Comparison of ENCODE assay signal across 1 cellular context in the genomic region with DNA sequence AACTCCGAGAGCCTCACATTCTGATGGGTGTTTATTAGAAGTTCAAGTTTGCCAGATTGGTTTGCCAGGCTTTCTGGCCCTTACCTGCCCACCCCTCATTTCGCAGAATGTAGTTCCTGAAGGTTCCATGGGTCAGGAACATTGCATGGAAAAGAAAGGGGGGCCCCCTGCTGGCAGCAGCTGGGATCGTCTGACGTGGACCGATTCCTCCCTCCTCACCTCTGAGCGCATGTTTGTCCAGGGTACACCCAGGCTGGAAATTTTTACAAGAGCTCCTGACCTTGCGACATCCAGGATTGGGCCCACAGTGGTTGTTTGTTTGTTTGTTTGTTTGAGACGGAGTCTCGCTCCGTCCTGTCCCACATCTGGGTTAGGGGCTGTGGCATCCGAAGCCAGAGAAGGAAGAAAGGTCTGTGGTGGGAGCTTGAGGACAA.
TF ChIP-seq lines count a peak whose summit lies in the region.

No MANE protein-coding gene starts in this region.

TF ChIP-seq in HepG2, 621 proteins besides CTCF, POLR2A, EP300 and RAD21 (continued from another document and continues in another):
- TF ChIP-seq POLR2AphosphoS5 (IDR thresholded peaks at IDR 0.05; ENCODE audit: low read depth, low read length) (no peak), HOXA9 (CRISPR knock-in tag; IDR thresholded peaks at IDR 0.05; ENCODE audit: borderline replicate concordance) (no peak), ZNF501 (CRISPR knock-in tag; IDR thresholded peaks at IDR 0.05) (0 out of 2 replicates have a peak, but pooled peaks have one; percentile 18), ATRX (CRISPR knock-in tag; IDR thresholded peaks at IDR 0.05; ENCODE audit: borderline replicate concordance) (no peak), KMT2B (CRISPR knock-in tag; IDR thresholded peaks at IDR 0.05) (no peak), ZNF224 (CRISPR knock-in tag; IDR thresholded peaks at IDR 0.05) (no peak), ZNF333 (CRISPR knock-in tag; IDR thresholded peaks at IDR 0.05; ENCODE audit: borderline replicate concordance) (no peak), MTF1 (CRISPR knock-in tag; IDR thresholded peaks at IDR 0.05) (no peak), DPF2 (CRISPR knock-in tag; IDR thresholded peaks at IDR 0.05; ENCODE audit: borderline replicate concordance, low read depth) (no peak), ZNF556 (CRISPR knock-in tag; IDR thresholded peaks at IDR 0.05; ENCODE audit: borderline replicate concordance) (no peak), HOXA3 (CRISPR knock-in tag; IDR thresholded peaks at IDR 0.05) (peak; percentile 28; the same call in 1 of the 2 replicates), FOXJ3 (CRISPR knock-in tag; IDR thresholded peaks at IDR 0.05; ENCODE audit: borderline replicate concordance) (no peak), YEATS2 (CRISPR knock-in tag; IDR thresholded peaks at IDR 0.05; ENCODE audit: borderline replicate concordance) (no peak), SRF (IDR thresholded peaks at IDR 0.05; ENCODE audit: low read depth, low read length) (no peak), NFYC (CRISPR knock-in tag; IDR thresholded peaks at IDR 0.05) (no peak), MYC (CRISPR knock-in tag; IDR thresholded peaks at IDR 0.05; ENCODE audit: borderline replicate concordance) (no peak; the same call in 1 of the 2 replicates), TAF15 (IDR thresholded peaks at IDR 0.05; ENCODE audit: low read depth, low read length, poor library complexity, severe bottlenecking) (no peak), SIN3B (IDR thresholded peaks at IDR 0.05; ENCODE audit: low read length) (no peak), SIX1 (CRISPR knock-in tag; IDR thresholded peaks at IDR 0.05; ENCODE audit: borderline replicate concordance) (no peak), ZNF274 (CRISPR knock-in tag; IDR thresholded peaks at IDR 0.05) (no peak), BRD4 (CRISPR knock-in tag; IDR thresholded peaks at IDR 0.05) (no peak), SP140L (CRISPR knock-in tag; IDR thresholded peaks at IDR 0.05; ENCODE audit: borderline replicate concordance) (no peak), SMC3 (IDR thresholded peaks at IDR 0.05; ENCODE audit: low read length) (peak; percentile 85), ZBTB7A (CRISPR knock-in tag; IDR thresholded peaks at IDR 0.05) (no peak), ISL2 (CRISPR knock-in tag; IDR thresholded peaks at IDR 0.05) (0 out of 2 replicates have a peak, but pooled peaks have one; percentile 18), SMYD3 (CRISPR knock-in tag; IDR thresholded peaks at IDR 0.05) (no peak), HNF4A (CRISPR knock-in tag; IDR thresholded peaks at IDR 0.05) (no peak), NBN (conservative IDR thresholded peaks at IDR 0.05) (no peak), FOXP1 (IDR thresholded peaks at IDR 0.05) (no peak), FOXP1 (CRISPR knock-in tag; IDR thresholded peaks at IDR 0.05) (peak; percentile 55; the same call in 1 of the 2 replicates), MLXIP (CRISPR knock-in tag; IDR thresholded peaks at IDR 0.05; ENCODE audit: borderline replicate concordance) (no peak), ZBTB4 (CRISPR knock-in tag; IDR thresholded peaks at IDR 0.05; ENCODE audit: borderline replicate concordance) (no peak), EZH2 (conservative IDR thresholded peaks at IDR 0.05; ENCODE audit: low read depth, low read length) (no peak), DDIT3 (CRISPR knock-in tag; IDR thresholded peaks at IDR 0.05) (no peak), FOSL2 (CRISPR knock-in tag; IDR thresholded peaks at IDR 0.05) (peak; percentile 26; the same call in 1 of the 2 replicates), GPBP1L1 (CRISPR knock-in tag; IDR thresholded peaks at IDR 0.05) (no peak)
- TF ChIP-seq, protein P1, sequence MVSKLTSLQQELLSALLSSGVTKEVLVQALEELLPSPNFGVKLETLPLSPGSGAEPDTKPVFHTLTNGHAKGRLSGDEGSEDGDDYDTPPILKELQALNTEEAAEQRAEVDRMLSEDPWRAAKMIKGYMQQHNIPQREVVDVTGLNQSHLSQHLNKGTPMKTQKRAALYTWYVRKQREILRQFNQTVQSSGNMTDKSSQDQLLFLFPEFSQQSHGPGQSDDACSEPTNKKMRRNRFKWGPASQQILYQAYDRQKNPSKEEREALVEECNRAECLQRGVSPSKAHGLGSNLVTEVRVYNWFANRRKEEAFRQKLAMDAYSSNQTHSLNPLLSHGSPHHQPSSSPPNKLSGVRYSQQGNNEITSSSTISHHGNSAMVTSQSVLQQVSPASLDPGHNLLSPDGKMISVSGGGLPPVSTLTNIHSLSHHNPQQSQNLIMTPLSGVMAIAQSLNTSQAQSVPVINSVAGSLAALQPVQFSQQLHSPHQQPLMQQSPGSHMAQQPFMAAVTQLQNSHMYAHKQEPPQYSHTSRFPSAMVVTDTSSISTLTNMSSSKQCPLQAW (CRISPR knock-in tag; IDR thresholded peaks at IDR 0.05) = peak; percentile 41
- TF ChIP-seq, protein P2, sequence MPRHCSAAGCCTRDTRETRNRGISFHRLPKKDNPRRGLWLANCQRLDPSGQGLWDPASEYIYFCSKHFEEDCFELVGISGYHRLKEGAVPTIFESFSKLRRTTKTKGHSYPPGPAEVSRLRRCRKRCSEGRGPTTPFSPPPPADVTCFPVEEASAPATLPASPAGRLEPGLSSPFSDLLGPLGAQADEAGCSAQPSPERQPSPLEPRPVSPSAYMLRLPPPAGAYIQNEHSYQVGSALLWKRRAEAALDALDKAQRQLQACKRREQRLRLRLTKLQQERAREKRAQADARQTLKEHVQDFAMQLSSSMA (CRISPR knock-in tag; IDR thresholded peaks at IDR 0.05) = no peak
- TF ChIP-seq, protein P3, sequence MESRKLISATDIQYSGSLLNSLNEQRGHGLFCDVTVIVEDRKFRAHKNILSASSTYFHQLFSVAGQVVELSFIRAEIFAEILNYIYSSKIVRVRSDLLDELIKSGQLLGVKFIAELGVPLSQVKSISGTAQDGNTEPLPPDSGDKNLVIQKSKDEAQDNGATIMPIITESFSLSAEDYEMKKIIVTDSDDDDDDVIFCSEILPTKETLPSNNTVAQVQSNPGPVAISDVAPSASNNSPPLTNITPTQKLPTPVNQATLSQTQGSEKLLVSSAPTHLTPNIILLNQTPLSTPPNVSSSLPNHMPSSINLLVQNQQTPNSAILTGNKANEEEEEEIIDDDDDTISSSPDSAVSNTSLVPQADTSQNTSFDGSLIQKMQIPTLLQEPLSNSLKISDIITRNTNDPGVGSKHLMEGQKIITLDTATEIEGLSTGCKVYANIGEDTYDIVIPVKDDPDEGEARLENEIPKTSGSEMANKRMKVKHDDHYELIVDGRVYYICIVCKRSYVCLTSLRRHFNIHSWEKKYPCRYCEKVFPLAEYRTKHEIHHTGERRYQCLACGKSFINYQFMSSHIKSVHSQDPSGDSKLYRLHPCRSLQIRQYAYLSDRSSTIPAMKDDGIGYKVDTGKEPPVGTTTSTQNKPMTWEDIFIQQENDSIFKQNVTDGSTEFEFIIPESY (CRISPR knock-in tag; IDR thresholded peaks at IDR 0.05) = peak; percentile 73
- TF ChIP-seq, protein P4, sequence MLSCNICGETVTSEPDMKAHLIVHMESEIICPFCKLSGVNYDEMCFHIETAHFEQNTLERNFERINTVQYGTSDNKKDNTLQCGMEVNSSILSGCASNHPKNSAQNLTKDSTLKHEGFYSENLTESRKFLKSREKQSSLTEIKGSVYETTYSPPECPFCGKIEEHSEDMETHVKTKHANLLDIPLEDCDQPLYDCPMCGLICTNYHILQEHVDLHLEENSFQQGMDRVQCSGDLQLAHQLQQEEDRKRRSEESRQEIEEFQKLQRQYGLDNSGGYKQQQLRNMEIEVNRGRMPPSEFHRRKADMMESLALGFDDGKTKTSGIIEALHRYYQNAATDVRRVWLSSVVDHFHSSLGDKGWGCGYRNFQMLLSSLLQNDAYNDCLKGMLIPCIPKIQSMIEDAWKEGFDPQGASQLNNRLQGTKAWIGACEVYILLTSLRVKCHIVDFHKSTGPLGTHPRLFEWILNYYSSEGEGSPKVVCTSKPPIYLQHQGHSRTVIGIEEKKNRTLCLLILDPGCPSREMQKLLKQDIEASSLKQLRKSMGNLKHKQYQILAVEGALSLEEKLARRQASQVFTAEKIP (CRISPR knock-in tag; IDR thresholded peaks at IDR 0.05; ENCODE audit: borderline replicate concordance) = no peak
- TF ChIP-seq, protein P5, sequence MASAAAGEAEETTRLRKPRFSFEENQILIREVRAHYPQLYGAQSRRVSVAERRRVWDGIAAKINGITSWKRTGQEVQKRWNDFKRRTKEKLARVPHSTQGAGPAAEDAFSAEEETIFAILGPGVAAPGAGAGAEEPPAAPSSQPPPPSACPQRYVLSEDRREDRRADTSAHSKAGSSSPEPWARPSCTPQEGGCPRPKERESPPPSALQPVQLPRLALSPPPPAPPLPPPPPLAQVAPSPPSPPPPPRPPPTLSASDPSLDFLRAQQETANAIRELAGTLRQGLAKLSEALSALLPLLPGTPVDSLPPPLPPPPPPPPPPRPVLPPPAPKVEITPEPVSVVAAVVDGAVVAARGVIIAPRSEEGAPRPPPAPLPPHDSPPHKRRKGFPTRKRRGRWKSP (CRISPR knock-in tag; IDR thresholded peaks at IDR 0.05) = no peak
- TF ChIP-seq, protein P6, sequence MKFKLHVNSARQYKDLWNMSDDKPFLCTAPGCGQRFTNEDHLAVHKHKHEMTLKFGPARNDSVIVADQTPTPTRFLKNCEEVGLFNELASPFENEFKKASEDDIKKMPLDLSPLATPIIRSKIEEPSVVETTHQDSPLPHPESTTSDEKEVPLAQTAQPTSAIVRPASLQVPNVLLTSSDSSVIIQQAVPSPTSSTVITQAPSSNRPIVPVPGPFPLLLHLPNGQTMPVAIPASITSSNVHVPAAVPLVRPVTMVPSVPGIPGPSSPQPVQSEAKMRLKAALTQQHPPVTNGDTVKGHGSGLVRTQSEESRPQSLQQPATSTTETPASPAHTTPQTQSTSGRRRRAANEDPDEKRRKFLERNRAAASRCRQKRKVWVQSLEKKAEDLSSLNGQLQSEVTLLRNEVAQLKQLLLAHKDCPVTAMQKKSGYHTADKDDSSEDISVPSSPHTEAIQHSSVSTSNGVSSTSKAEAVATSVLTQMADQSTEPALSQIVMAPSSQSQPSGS (CRISPR knock-in tag; IDR thresholded peaks at IDR 0.05) = no peak
